In genomic region chrX:155767101-155767878, GRCh38 we compare ENCODE assay signal across 8 cellular contexts.
A peak's percentile ranks its signal among the peaks of the same experiment; 100 is the strongest.
DNase-seq lines count a peak whose midpoint lies in the region; ATAC-seq, FAIRE-seq and TF ChIP-seq lines count a peak whose summit lies in the region.

No MANE protein-coding gene starts in this region.

- H3K4me1 ChIP-seq in HEK293 (ENCODE audit: control insufficient read depth, insufficient read depth, low read length) (0 out of 2 replicates have a peak, but pooled peaks cover 3% of the 10 kb centered on the region), RWPE2 (ENCODE audit: insufficient read depth, poor library complexity, severe bottlenecking) (no peaks in the 10 kb centered on the region), smooth muscle cell (ENCODE audit: low read depth) (no peaks in the 10 kb centered on the region)

- CTCF ChIA-PET in HEK293 (lab: Yijun Ruan, JAX), result no interaction called here

- DNase-seq in AG10803 (ENCODE audit: low read depth), result peak; percentile 84
- DNase-seq in RWPE2 (ENCODE audit: low spot score), result no peak
- peak; percentile 65 for DNase-seq in bronchial epithelial cell (ENCODE audit: low read depth)
- peak; percentile 5 for DNase-seq in inferior parietal cortex (ENCODE audit: extremely low spot score)
- no peak for DNase-seq in smooth muscle cell (lab: John Stamatoyannopoulos, UW; ENCODE audit: unreplicated experiment)
- no peak for DNase-seq in HuH-7.5 (ENCODE audit: low spot score)
- DNase-seq in NCI-H128 (lab: John Stamatoyannopoulos, UW; ENCODE audit: unreplicated experiment), result no peak

- H3K4me3 ChIP-seq in AG10803 (ENCODE audit: low read length) (peak overlapping the region; percentile 70), HEK293 (ENCODE audit: low read depth, low read length) (peak overlapping the region; percentile 39), RWPE2 (ENCODE audit: severe bottlenecking) (peak overlapping the region; percentile 11), bronchial epithelial cell (ENCODE audit: low read depth, low read length) (peak overlapping the region; percentile 39), smooth muscle cell (peak overlapping the region; percentile 67)

- peak; percentile 58; the same call in 1 of the 3 replicates for ATAC-seq in RWPE2 (ENCODE audit: low read depth)

- peak overlapping the region; percentile 87 for H3K4me2 ChIP-seq in smooth muscle cell

- POLR2A ChIA-PET in HEK293 (lab: Yijun Ruan, JAX), result no interaction called here

- no peaks in the 10 kb centered on the region for H4K20me1 ChIP-seq in smooth muscle cell (ENCODE audit: low read depth)

- no peak for TF ChIP-seq CTCF in AG10803 (conservative IDR thresholded peaks at IDR 0.05; ENCODE audit: low read length)
- TF ChIP-seq CTCF in HEK293 (tag by site-specific recombination; IDR thresholded peaks at IDR 0.05), result no peak
- no peak for TF ChIP-seq CTCF in RWPE2 (IDR thresholded peaks at IDR 0.05; ENCODE audit: poor library complexity, severe bottlenecking)
- TF ChIP-seq CTCF in bronchial epithelial cell (IDR thresholded peaks at IDR 0.05; ENCODE audit: insufficient read depth, low read length, severe bottlenecking), result no peak
- TF ChIP-seq CTCF in smooth muscle cell (IDR thresholded peaks at IDR 0.05; ENCODE audit: borderline replicate concordance, insufficient read depth, poor library complexity, severe bottlenecking), result no peak

- 35% methylated on average over 16 of the region's 18 CpGs for WGBS in smooth muscle cell (ENCODE audit: low lambda C conversion rate)

- H3K27me3 ChIP-seq in RWPE2 (ENCODE audit: insufficient read depth, poor library complexity, severe bottlenecking) (no peaks in the 10 kb centered on the region), bronchial epithelial cell (ENCODE audit: control insufficient read depth, insufficient read depth, low read length) (no peaks in the 10 kb centered on the region), smooth muscle cell (ENCODE audit: low read depth) (no peaks in the 10 kb centered on the region)

- peak overlapping the region; percentile 33 for H3K9ac ChIP-seq in smooth muscle cell (ENCODE audit: low read depth)

- FAIRE-seq in bronchial epithelial cell (lab: Jason Lieb, UNC), result no peak

- H3F3A ChIP-seq in smooth muscle cell (ENCODE audit: low read depth), result no peaks in the 10 kb centered on the region

- H3K36me3 ChIP-seq in HEK293 (ENCODE audit: control insufficient read depth in 2 of 2, insufficient read depth in 1 of 2, low read length in 2 of 2) (no peaks in the 10 kb centered on the region), RWPE2 (ENCODE audit: low read depth) (no peaks in the 10 kb centered on the region), bronchial epithelial cell (ENCODE audit: control insufficient read depth, insufficient read depth, low read length) (no peaks in the 10 kb centered on the region), smooth muscle cell (ENCODE audit: low read depth) (no peaks in the 10 kb centered on the region)

- no peaks in the 10 kb centered on the region for H3K79me2 ChIP-seq in smooth muscle cell (ENCODE audit: low read depth)

- H3K27ac ChIP-seq in HEK293 (ENCODE audit: extremely low read depth, low read depth, low read length) (no peak overlapping the region; the same call in 1 of the 2 replicates), RWPE2 (ENCODE audit: poor library complexity, severe bottlenecking) (no peak overlapping the region), smooth muscle cell (ENCODE audit: low read depth) (peak overlapping the region; percentile 43)

- H2AFZ ChIP-seq in smooth muscle cell (ENCODE audit: low read depth), result peak overlapping the region; percentile 87

- H3K9me3 ChIP-seq in HEK293 (ENCODE audit: control insufficient read depth, insufficient read depth, low read depth, low read length) (no peaks in the 10 kb centered on the region), RWPE2 (ENCODE audit: severe bottlenecking) (no peaks in the 10 kb centered on the region), smooth muscle cell (replicated peaks; ENCODE audit: low read depth) (no peaks in the 10 kb centered on the region)

TF ChIP-seq in HEK293, 187 proteins besides CTCF, POLR2A, EP300 and RAD21 (continues in another document):
- no peak for TF ChIP-seq ZNF354C (tag by site-specific recombination; IDR thresholded peaks at IDR 0.05; ENCODE audit: borderline replicate concordance, low read depth)
- peak; percentile 73 for TF ChIP-seq PRDM4 (tag by site-specific recombination; IDR thresholded peaks at IDR 0.05)
- TF ChIP-seq SCRT1 (tag by site-specific recombination; IDR thresholded peaks at IDR 0.05; ENCODE audit: borderline replicate concordance), result no peak
- no peak for TF ChIP-seq ZEB2 (tag by site-specific recombination; IDR thresholded peaks at IDR 0.05)
- TF ChIP-seq ZNF426 (tag by site-specific recombination; IDR thresholded peaks at IDR 0.05), result no peak
- TF ChIP-seq ZSCAN18 (tag by site-specific recombination; IDR thresholded peaks at IDR 0.05), result no peak
- no peak for TF ChIP-seq ZNF391 (tag by site-specific recombination; IDR thresholded peaks at IDR 0.05; ENCODE audit: borderline replicate concordance, low read depth)
- TF ChIP-seq ZNF416 (tag by site-specific recombination; IDR thresholded peaks at IDR 0.05), result no peak
- TF ChIP-seq ZNF76 (tag by site-specific recombination; IDR thresholded peaks at IDR 0.05; ENCODE audit: borderline replicate concordance, low read depth), result no peak; the same call in 1 of the 2 replicates
- TF ChIP-seq KLF1 (tag by site-specific recombination; IDR thresholded peaks at IDR 0.05), result no peak
- TF ChIP-seq ZNF624 (tag by site-specific recombination; IDR thresholded peaks at IDR 0.05), result no peak
- TF ChIP-seq ZNF561 (tag by site-specific recombination; IDR thresholded peaks at IDR 0.05; ENCODE audit: borderline replicate concordance), result no peak
- 0 out of 2 replicates have a peak, but pooled peaks have one; percentile 31 for TF ChIP-seq ZNF2 (tag by site-specific recombination; IDR thresholded peaks at IDR 0.05)
- TF ChIP-seq ZSCAN30 (tag by site-specific recombination; IDR thresholded peaks at IDR 0.05), result no peak
- peak; percentile 82 for TF ChIP-seq ZNF513 (tag by site-specific recombination; IDR thresholded peaks at IDR 0.05)
- TF ChIP-seq ZNF292 (tag by site-specific recombination; IDR thresholded peaks at IDR 0.05; ENCODE audit: borderline replicate concordance, low read depth), result no peak
- peak; percentile 90 for TF ChIP-seq PRDM1 (tag by site-specific recombination; IDR thresholded peaks at IDR 0.05)
- TF ChIP-seq ZNF510 (tag by site-specific recombination; IDR thresholded peaks at IDR 0.05; ENCODE audit: insufficient replicate concordance), result no peak
- TF ChIP-seq ZNF677 (tag by site-specific recombination; IDR thresholded peaks at IDR 0.05), result no peak
- 0 out of 2 replicates have a peak, but pooled peaks have one; percentile 31 for TF ChIP-seq ZNF324 (tag by site-specific recombination; IDR thresholded peaks at IDR 0.05)
- no peak for TF ChIP-seq OSR2 (tag by site-specific recombination; IDR thresholded peaks at IDR 0.05)
- no peak for TF ChIP-seq ZBTB1 (tag by site-specific recombination; IDR thresholded peaks at IDR 0.05)
- no peak for TF ChIP-seq ZNF140 (tag by site-specific recombination; IDR thresholded peaks at IDR 0.05)
- TF ChIP-seq ZNF335 (tag by site-specific recombination; conservative IDR thresholded peaks at IDR 0.05), result peak; percentile 31; the same call in 1 of the 2 replicates
- no peak for TF ChIP-seq ZNF423 (tag by site-specific recombination; IDR thresholded peaks at IDR 0.05)

Comparison
In these comparisons a context has a peak if more than half of its experiments do, and no peak if none do; other contexts are left out.
1. DNase-seq: peak in AG10803 (single experiment), bronchial epithelial cell (single experiment) and inferior parietal cortex (single experiment); none in RWPE2 (single experiment), smooth muscle cell (single experiment), HuH-7.5 (single experiment) and NCI-H128 (single experiment).
2. H3K4me3 ChIP-seq: peak in every context shown above with its lines; median percentile 70 in AG10803; 67 in smooth muscle cell; 39 in HEK293; 39 in bronchial epithelial cell; 11 in RWPE2.